Comparison of ENCODE assay signal across 20 cellular contexts in the genomic region with DNA sequence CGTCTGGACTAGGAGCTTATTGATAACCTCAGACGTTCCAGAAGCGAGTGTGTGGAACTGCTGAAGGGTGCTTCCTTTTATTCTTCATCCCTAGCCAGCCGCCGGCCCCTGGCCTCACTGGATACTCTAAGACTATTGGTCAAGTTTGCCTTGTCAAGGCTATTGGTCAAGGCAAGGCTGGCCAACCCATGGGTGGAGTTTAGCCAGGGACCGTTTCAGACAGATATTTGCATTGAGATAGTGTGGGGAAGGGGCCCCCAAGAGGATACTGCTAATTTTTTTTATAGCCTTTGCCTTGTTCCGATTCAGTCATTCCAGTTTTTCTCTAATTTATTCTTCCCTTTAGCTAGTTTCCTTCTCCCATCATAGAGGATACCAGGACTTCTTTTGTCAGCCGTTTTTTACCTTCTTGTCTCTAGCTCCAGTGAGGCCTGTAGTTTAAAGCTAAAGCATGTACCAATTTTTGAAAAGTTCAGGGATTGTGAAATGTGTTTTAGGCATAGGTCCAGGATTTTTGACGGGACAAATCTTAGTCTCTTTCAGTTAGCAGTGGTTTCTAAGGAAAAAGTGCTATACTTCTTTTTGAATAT. TPM values are rescaled to one million over a fixed set of nuclear protein-coding genes. Genes with fewer than 3 reads are reported as not detected.
"Had no signal": no experiment of that assay in that cellular context is flagged by ENCODE, and none has a peak within 500 bp of the region (broad histone marks: within the 10 kb centered on the region; RNA-seq: fewer than 3 reads in every experiment).

A gene (minus strand): TSS at position 51 of the 590 bp plus-strand sequence. CDS start 53 bp downstream, outside the sequence.

RNA-seq across cellular contexts. Expression of the gene that starts here (rescaled TPM):
- total RNA-seq: kidney, left colon, left ventricle myocardium inferior, lower leg skin, mesothelial cell of epicardium, mononuclear cell, natural killer cell, omental fat pad, progenitor cell of endocrine pancreas, pulmonary artery endothelial cell, renal cortical epithelial cell, right atrium auricular region, right lobe of liver, subcutaneous adipose tissue, suprapubic skin, tibial nerve, ureter had no signal
- polyA plus RNA-seq: immature natural killer cell, ovary, stomach had no signal
